In the genomic region with DNA sequence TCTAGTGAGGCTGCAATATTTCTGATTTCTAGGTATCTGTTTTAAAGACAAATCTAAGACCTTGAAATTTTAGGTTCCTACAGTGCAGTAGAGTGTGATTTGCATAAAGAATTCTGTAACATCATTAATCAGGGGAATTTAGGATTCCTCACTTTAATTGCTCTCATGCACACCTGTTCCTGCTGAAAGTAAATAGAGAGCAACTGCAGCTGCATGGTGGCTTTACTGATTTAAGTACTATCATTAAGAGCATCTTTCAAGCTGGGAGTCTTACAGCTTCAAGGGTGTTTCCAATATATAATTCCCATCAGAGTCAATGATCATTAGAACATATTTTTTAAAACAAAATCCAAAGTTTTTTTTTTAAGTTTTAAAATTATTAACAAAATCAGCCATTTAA, we compare ENCODE assay signal across 27 cellular contexts. TPM values are rescaled to one million over a fixed set of nuclear protein-coding genes. Genes with fewer than 3 reads are reported as not detected.
DNase-seq lines count a peak whose midpoint lies in the region; ATAC-seq and TF ChIP-seq lines count a peak whose summit lies in the region.
"Had no signal": no experiment of that assay in that cellular context is flagged by ENCODE, and none has a peak within 500 bp of the region (broad histone marks: within the 10 kb centered on the region; RNA-seq: fewer than 3 reads in every experiment).

No MANE protein-coding gene starts in this region.

- intact Hi-C loops in esophagus squamous epithelium (cut with DNase I): no loop called here
- intact Hi-C loops in CD8-positive, alpha-beta T cell (cut with DNase I, micrococcal nuclease): no loop called here

- H3K4me1 ChIP-seq in esophagus squamous epithelium: no peaks in the 10 kb centered on the region
- H3K4me1 ChIP-seq in CD8-positive, alpha-beta T cell (ENCODE audit: insufficient read depth, low read length): no peaks in the 10 kb centered on the region
- H3K4me1 ChIP-seq: BE2C had no signal

- CTCF ChIA-PET in CD8-positive, alpha-beta T cell (lab: Charles Lee): no interaction called here

- H3K27ac ChIP-seq in esophagus squamous epithelium: no peak overlapping the region
- no peak overlapping the region for H3K27ac ChIP-seq in CD8-positive, alpha-beta T cell (ENCODE audit: low read depth, low read length)
- H3K27ac ChIP-seq: GM23248 had no signal

- DNase-seq in NCI-H2171 treated with DMSO at 0.1 percent for 48 hours (lab: John Stamatoyannopoulos, UW) (peak; percentile 14), NCI-H2171 (lab: John Stamatoyannopoulos, UW) (no peak), NCI-H2107 treated with DMSO at 0.1 percent for 48 hours (lab: John Stamatoyannopoulos, UW; ENCODE audit: unreplicated experiment) (peak; percentile 46), NCI-H748 (lab: John Stamatoyannopoulos, UW; ENCODE audit: unreplicated experiment) (peak; percentile 78), esophagus squamous epithelium (lab: John Stamatoyannopoulos, UW) (no peak), 8988T (no peak), dedifferentiated amniotic fluid mesenchymal stem cell (ENCODE audit: extremely low spot score) (no peak)
- no peak for DNase-seq in CD8-positive, alpha-beta T cell
- DNase-seq: activated CD4-positive, alpha-beta memory T cell treated with anti-CD3 and anti-CD28 coated beads for 36 hours; activated CD4-positive, CD25-positive, alpha-beta regulatory T cell treated with anti-CD3 and anti-CD28 coated beads, Interleukin-2, amount 50 U/mL, for 72 hours; activated CD8-positive, alpha-beta memory T cell treated with anti-CD3 and anti-CD28 coated beads, Interleukin-2, amount 50 U/mL, for 4 hours; activated naive CD4-positive, alpha-beta T cell treated with Interleukin-2 at 50 U/mL for 16 hours; BE2C; caudate nucleus; DND-41; erythroblast; glutamatergic neuron; GM23248; mesenchymal stem cell; NCI-H2227 treated with DMSO at 0.1 percent for 48 hours; nephron progenitor cell; Right ventricle myocardium superior; trophoblast cell had no signal

- no peak overlapping the region for H3K4me3 Mint-ChIP-seq in CD8-positive, alpha-beta T cell
- H3K4me3 Mint-ChIP-seq: activated CD4-positive, alpha-beta memory T cell treated with anti-CD3 and anti-CD28 coated beads for 36 hours; activated T-helper 1 cell treated with anti-CD3 and anti-CD28 coated beads, Interleukin-12 subunit alpha, Interleukin-12 subunit beta, Interleukin-2, Interleukin-4 antibody, amounts not matched to agents 30 ng/mL and 10 ng/mL and 1 ng/mL, durations not matched to agents 14 hours and 24 hours and 36 hours; dendritic cell treated with granulocyte-macrophage colony-stimulating factor and Interleukin-4, amounts not matched to agents 40 ng/mL and 50 ng/mL, for 4 days; nephron progenitor cell; stimulated activated memory B cell treated with anti-CD40 and anti-IgM and Interleukin-4, amounts not matched to agents 10 μg/mL and 1 μg/mL and 100 μg/mL, for 72 hours had no signal

- no peak for ATAC-seq in CD8-positive, alpha-beta T cell
- ATAC-seq: Panc1; stimulated activated memory B cell treated with anti-CD40 and anti-IgM and Interleukin-4, amounts not matched to agents 10 μg/mL and 1 μg/mL and 100 μg/mL, for 72 hours had no signal

- no peaks in the 10 kb centered on the region for H3K9me3 ChIP-seq in esophagus squamous epithelium
- H3K9me3 ChIP-seq in CD8-positive, alpha-beta T cell (ENCODE audit: low read length): no peaks in the 10 kb centered on the region
- H3K9me3 ChIP-seq: BE2C had no signal

- no peak for TF ChIP-seq CTCF in esophagus squamous epithelium (IDR thresholded peaks at IDR 0.05)
- no peak for TF ChIP-seq CTCF in CD8-positive, alpha-beta T cell (IDR thresholded peaks at IDR 0.05)

- peaks cover 8% of the 10 kb centered on the region for H3K36me3 Mint-ChIP-seq in CD8-positive, alpha-beta T cell
- H3K36me3 Mint-ChIP-seq: activated CD4-positive, alpha-beta memory T cell treated with anti-CD3 and anti-CD28 coated beads for 36 hours had no signal

- POLR2A ChIA-PET in CD8-positive, alpha-beta T cell (lab: Charles Lee): no interaction called here

- no peak overlapping the region for H3K27ac Mint-ChIP-seq in CD8-positive, alpha-beta T cell
- H3K27ac Mint-ChIP-seq: activated CD4-positive, alpha-beta memory T cell treated with anti-CD3 and anti-CD28 coated beads for 36 hours; activated T-helper 1 cell treated with anti-CD3 and anti-CD28 coated beads, Interleukin-12 subunit alpha, Interleukin-12 subunit beta, Interleukin-2, Interleukin-4 antibody, amounts not matched to agents 30 ng/mL and 10 ng/mL and 1 ng/mL, durations not matched to agents 14 hours and 24 hours and 36 hours; dendritic cell treated with granulocyte-macrophage colony-stimulating factor and Interleukin-4, amounts not matched to agents 40 ng/mL and 50 ng/mL, for 4 days; nephron progenitor cell; stimulated activated memory B cell treated with anti-CD40 and anti-IgM and Interleukin-4, amounts not matched to agents 10 μg/mL and 1 μg/mL and 100 μg/mL, for 72 hours had no signal

- H3K27me3 ChIP-seq in esophagus squamous epithelium: no peaks in the 10 kb centered on the region
- H3K27me3 ChIP-seq in CD8-positive, alpha-beta T cell (ENCODE audit: insufficient read depth, low read length): no peaks in the 10 kb centered on the region
- H3K27me3 ChIP-seq: BE2C had no signal

- TF ChIP-seq POLR2A in esophagus squamous epithelium (IDR thresholded peaks at IDR 0.05): no peak

- H3K9me3 Mint-ChIP-seq in CD8-positive, alpha-beta T cell: no peaks in the 10 kb centered on the region
- H3K9me3 Mint-ChIP-seq: activated CD4-positive, alpha-beta memory T cell treated with anti-CD3 and anti-CD28 coated beads for 36 hours; activated T-helper 1 cell treated with anti-CD3 and anti-CD28 coated beads, Interleukin-12 subunit alpha, Interleukin-12 subunit beta, Interleukin-2, Interleukin-4 antibody, amounts not matched to agents 30 ng/mL and 10 ng/mL and 1 ng/mL, durations not matched to agents 14 hours and 24 hours and 36 hours; dendritic cell treated with granulocyte-macrophage colony-stimulating factor and Interleukin-4, amounts not matched to agents 40 ng/mL and 50 ng/mL, for 4 days; stimulated activated memory B cell treated with anti-CD40 and anti-IgM and Interleukin-4, amounts not matched to agents 10 μg/mL and 1 μg/mL and 100 μg/mL, for 72 hours had no signal

- no peaks in the 10 kb centered on the region for H3K27me3 Mint-ChIP-seq in CD8-positive, alpha-beta T cell (ENCODE audit: low read depth)
- H3K27me3 Mint-ChIP-seq: dendritic cell treated with granulocyte-macrophage colony-stimulating factor and Interleukin-4, amounts not matched to agents 40 ng/mL and 50 ng/mL, for 4 days had no signal

- no peaks in the 10 kb centered on the region for H3K4me1 Mint-ChIP-seq in CD8-positive, alpha-beta T cell (ENCODE audit: low read depth)
- H3K4me1 Mint-ChIP-seq: nephron progenitor cell; stimulated activated memory B cell treated with anti-CD40 and anti-IgM and Interleukin-4, amounts not matched to agents 10 μg/mL and 1 μg/mL and 100 μg/mL, for 72 hours had no signal

- no peak overlapping the region for H3K4me3 ChIP-seq in esophagus squamous epithelium
- H3K4me3 ChIP-seq in CD8-positive, alpha-beta T cell (ENCODE audit: low read depth, low read length): no peak overlapping the region
- H3K4me3 ChIP-seq: GM23248 had no signal

- peaks cover 0 to 15% (median 0%) of the 10 kb centered on the region in 3 donors for H3K36me3 ChIP-seq in esophagus squamous epithelium
- H3K36me3 ChIP-seq in CD8-positive, alpha-beta T cell (ENCODE audit: insufficient read depth, low read length): no peaks in the 10 kb centered on the region
- H3K36me3 ChIP-seq: BE2C had no signal

RNA-seq across cellular contexts. Expression of a gene that starts 36.0 kb away (rescaled TPM):
- total RNA-seq in esophagus squamous epithelium: 1 to 10 TPM in 2 of 4 donors, under 1 TPM in 2; 0.57 to 8.6 (median 1.3) TPM
- total RNA-seq in CD8-positive, alpha-beta T cell: not detected
- total RNA-seq: activated CD4-positive, alpha-beta memory T cell treated with anti-CD3 and anti-CD28 coated beads for 36 hours; GM23248 had no signal

Comparison
In these comparisons a context has a peak if more than half of its experiments do, and no peak if none do; other contexts are left out.
1. DNase-seq: peak in NCI-H2171 treated with DMSO at 0.1 percent for 48 hours (single experiment), NCI-H2107 treated with DMSO at 0.1 percent for 48 hours (single experiment) and NCI-H748 (single experiment); none in NCI-H2171 (single experiment), esophagus squamous epithelium (single experiment), 8988T (single experiment), dedifferentiated amniotic fluid mesenchymal stem cell (single experiment) and CD8-positive, alpha-beta T cell (0 of 7).